1 cellular context compared by ENCODE assay signal in the genomic region with DNA sequence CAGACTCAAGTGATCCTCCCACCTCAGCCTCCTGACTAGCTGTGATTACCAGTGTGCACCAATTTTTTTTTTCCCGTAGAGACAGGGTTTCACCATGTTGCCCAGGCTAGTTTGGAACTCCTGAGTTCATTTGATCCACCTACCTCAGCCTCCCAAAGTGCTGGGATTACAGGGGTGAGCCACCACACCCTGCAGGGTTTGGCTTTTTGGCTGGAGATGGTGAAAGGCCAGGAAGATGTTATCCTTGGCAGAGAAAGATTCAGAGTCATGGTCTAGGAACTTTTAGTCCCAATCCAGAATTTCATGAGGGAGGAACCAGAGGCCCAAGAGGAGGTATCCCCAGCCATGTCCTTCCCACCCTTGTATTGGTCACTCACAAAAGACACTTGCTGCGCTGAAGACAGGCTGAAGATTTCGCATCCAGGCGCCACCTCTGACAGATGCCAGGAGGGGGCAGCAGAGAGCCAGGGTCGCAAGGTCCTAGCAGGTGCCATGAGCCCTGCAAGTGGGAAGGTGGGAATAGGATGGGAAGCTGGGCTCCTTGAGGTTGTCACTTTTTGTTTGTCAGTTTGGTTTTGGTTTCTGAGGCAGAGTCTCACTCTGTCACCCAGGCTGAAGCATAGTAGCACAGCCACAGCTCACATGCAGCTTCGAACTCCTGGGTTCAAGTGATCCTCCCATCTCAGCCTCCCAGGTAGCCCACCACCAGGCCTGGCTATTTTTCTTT.
TF ChIP-seq lines count a peak whose summit lies in the region.

No MANE protein-coding gene starts in this region.

TF ChIP-seq in SK-N-SH, 30 proteins besides CTCF, POLR2A, EP300 and RAD21:
- TF ChIP-seq MXI1 (IDR thresholded peaks at IDR 0.05; ENCODE audit: low read depth, low read length), result 0 out of 2 replicates have a peak, but pooled peaks have one; percentile 38
- peak; percentile 98 for TF ChIP-seq SMC3 (IDR thresholded peaks at IDR 0.05; ENCODE audit: low read depth, low read length)
